Comparison of ENCODE assay signal across 1 cellular context in genomic region chr17:81238815-81239713, GRCh38.
TF ChIP-seq lines count a peak whose summit lies in the region.

NDUFAF8 (plus strand) TSS chr17:81239318; CDS start chr17:81239364, 46 bp downstream.
TEPSIN (minus strand) TSS chr17:81239055; CDS start chr17:81239033, 22 bp downstream.

TF ChIP-seq in HepG2, 621 proteins besides CTCF, POLR2A, EP300 and RAD21 (continued from another document and continues in another):
- no peak for TF ChIP-seq REST (IDR thresholded peaks at IDR 0.05; ENCODE audit: borderline replicate concordance in 1 of 2, low read depth in 1 of 2, low read length in 2 of 2)
- no peak for TF ChIP-seq ZNF333 (CRISPR knock-in tag; IDR thresholded peaks at IDR 0.05; ENCODE audit: borderline replicate concordance)
- TF ChIP-seq ZNF563 (CRISPR knock-in tag; IDR thresholded peaks at IDR 0.05): peak; percentile 56; the same call in 1 of the 2 replicates
- no peak for TF ChIP-seq CC2D1A (CRISPR knock-in tag; IDR thresholded peaks at IDR 0.05)
- no peak for TF ChIP-seq ZFYVE20 (CRISPR knock-in tag; IDR thresholded peaks at IDR 0.05; ENCODE audit: borderline replicate concordance, low read depth)
- TF ChIP-seq ZC3H4 (CRISPR knock-in tag; IDR thresholded peaks at IDR 0.05; ENCODE audit: borderline replicate concordance): no peak
- no peak for TF ChIP-seq ZNF101 (CRISPR knock-in tag; IDR thresholded peaks at IDR 0.05; ENCODE audit: borderline replicate concordance, low read depth)
- TF ChIP-seq ATAD3A (CRISPR knock-in tag; IDR thresholded peaks at IDR 0.05): no peak
- no peak for TF ChIP-seq DNMT3B (CRISPR knock-in tag; conservative IDR thresholded peaks at IDR 0.05)
- no peak for TF ChIP-seq TCF7L2 (IDR thresholded peaks at IDR 0.05; ENCODE audit: low read depth, low read length)
- no peak; the same call in 1 of the 2 replicates for TF ChIP-seq HBP1 (CRISPR knock-in tag; IDR thresholded peaks at IDR 0.05; ENCODE audit: low read depth)
- TF ChIP-seq MZF1 (CRISPR knock-in tag; IDR thresholded peaks at IDR 0.05; ENCODE audit: borderline replicate concordance): no peak
- no peak for TF ChIP-seq SKIL (CRISPR knock-in tag; IDR thresholded peaks at IDR 0.05; ENCODE audit: borderline replicate concordance)
- TF ChIP-seq ZFP36L2 (CRISPR knock-in tag; IDR thresholded peaks at IDR 0.05): no peak
- TF ChIP-seq ELK4 (CRISPR knock-in tag; IDR thresholded peaks at IDR 0.05; ENCODE audit: borderline replicate concordance): no peak
- no peak for TF ChIP-seq TBX3 (IDR thresholded peaks at IDR 0.05; ENCODE audit: borderline replicate concordance)
- peak; percentile 63 for TF ChIP-seq POLR2AphosphoS5 (IDR thresholded peaks at IDR 0.05; ENCODE audit: low read depth, low read length)
- peak; percentile 60 for TF ChIP-seq MAX (IDR thresholded peaks at IDR 0.05)
- no peak for TF ChIP-seq WIZ (CRISPR knock-in tag; IDR thresholded peaks at IDR 0.05)
- TF ChIP-seq MAF1 (CRISPR knock-in tag; IDR thresholded peaks at IDR 0.05; ENCODE audit: borderline replicate concordance): no peak
- TF ChIP-seq HDAC2 (CRISPR knock-in tag; IDR thresholded peaks at IDR 0.05): peak; percentile 76
- TF ChIP-seq SNAI1 (CRISPR knock-in tag; IDR thresholded peaks at IDR 0.05; ENCODE audit: borderline replicate concordance): 0 out of 2 replicates have a peak, but pooled peaks have one; percentile 53
- no peak for TF ChIP-seq BHLHE40 (IDR thresholded peaks at IDR 0.05; ENCODE audit: low read length)
- TF ChIP-seq ZNF598 (CRISPR knock-in tag; IDR thresholded peaks at IDR 0.05; ENCODE audit: borderline replicate concordance): 0 out of 2 replicates have a peak, but pooled peaks have one; percentile 26
- no peak; the same call in none of the 2 replicates for TF ChIP-seq MED13 (CRISPR knock-in tag; IDR thresholded peaks at IDR 0.05)
- TF ChIP-seq MAFG (CRISPR knock-in tag; IDR thresholded peaks at IDR 0.05): no peak
- 0 out of 2 replicates have a peak, but pooled peaks have one; percentile 19 for TF ChIP-seq LRRFIP1 (CRISPR knock-in tag; conservative IDR thresholded peaks at IDR 0.05)
- peak; percentile 89 for TF ChIP-seq PHF20 (CRISPR knock-in tag; IDR thresholded peaks at IDR 0.05)
- no peak for TF ChIP-seq BCL6 (CRISPR knock-in tag; IDR thresholded peaks at IDR 0.05)
- no peak for TF ChIP-seq PRMT3 (CRISPR knock-in tag; IDR thresholded peaks at IDR 0.05; ENCODE audit: borderline replicate concordance, low read depth)
- TF ChIP-seq NR2F1 (CRISPR knock-in tag; IDR thresholded peaks at IDR 0.05): no peak
- no peak for TF ChIP-seq EHMT2 (IDR thresholded peaks at IDR 0.05; ENCODE audit: borderline replicate concordance, low read depth, low read length)
- TF ChIP-seq KLF6 (CRISPR knock-in tag; IDR thresholded peaks at IDR 0.05): peak; percentile 54; the same call in 1 of the 2 replicates
- no peak for TF ChIP-seq MIER3 (CRISPR knock-in tag; IDR thresholded peaks at IDR 0.05; ENCODE audit: borderline replicate concordance)
- 0 out of 2 replicates have a peak, but pooled peaks have one; percentile 47 for TF ChIP-seq ZBTB3 (CRISPR knock-in tag; IDR thresholded peaks at IDR 0.05; ENCODE audit: borderline replicate concordance, low read depth)
- no peak for TF ChIP-seq SKI (IDR thresholded peaks at IDR 0.05; ENCODE audit: partially characterized antibody)
- TF ChIP-seq ZMYM2 (CRISPR knock-in tag; IDR thresholded peaks at IDR 0.05): no peak
- 0 out of 2 replicates have a peak, but pooled peaks have one; percentile 83 for TF ChIP-seq EEA1 (CRISPR knock-in tag; IDR thresholded peaks at IDR 0.05; ENCODE audit: borderline replicate concordance)
- 0 out of 2 replicates have a peak, but pooled peaks have one; percentile 1 for TF ChIP-seq ZNF678 (CRISPR knock-in tag; IDR thresholded peaks at IDR 0.05)
- TF ChIP-seq FOXP4 (CRISPR knock-in tag; IDR thresholded peaks at IDR 0.05): peak; percentile 21; the same call in 1 of the 2 replicates
- TF ChIP-seq NAIF1 (CRISPR knock-in tag; IDR thresholded peaks at IDR 0.05; ENCODE audit: borderline replicate concordance): no peak; the same call in 1 of the 2 replicates
- no peak for TF ChIP-seq ZFP36 (IDR thresholded peaks at IDR 0.05; ENCODE audit: borderline replicate concordance, low read depth, low read length, partially characterized antibody)
- TF ChIP-seq ZNF414 (CRISPR knock-in tag; IDR thresholded peaks at IDR 0.05): no peak
- no peak for TF ChIP-seq ZNF773 (CRISPR knock-in tag; IDR thresholded peaks at IDR 0.05; ENCODE audit: borderline replicate concordance)
- TF ChIP-seq GLMP (CRISPR knock-in tag; IDR thresholded peaks at IDR 0.05; ENCODE audit: borderline replicate concordance): no peak
- TF ChIP-seq ZNF17 (CRISPR knock-in tag; IDR thresholded peaks at IDR 0.05): no peak
- TF ChIP-seq ZNF124 (CRISPR knock-in tag; IDR thresholded peaks at IDR 0.05): no peak
- no peak for TF ChIP-seq HOMEZ (CRISPR knock-in tag; IDR thresholded peaks at IDR 0.05; ENCODE audit: low read depth)
- TF ChIP-seq ZNF567 (CRISPR knock-in tag; IDR thresholded peaks at IDR 0.05; ENCODE audit: borderline replicate concordance): 0 out of 2 replicates have a peak, but pooled peaks have one; percentile 31
- no peak for TF ChIP-seq ZNF562 (CRISPR knock-in tag; IDR thresholded peaks at IDR 0.05; ENCODE audit: borderline replicate concordance)
